ENCODE assay signal across 21 cellular contexts in the genomic region with DNA sequence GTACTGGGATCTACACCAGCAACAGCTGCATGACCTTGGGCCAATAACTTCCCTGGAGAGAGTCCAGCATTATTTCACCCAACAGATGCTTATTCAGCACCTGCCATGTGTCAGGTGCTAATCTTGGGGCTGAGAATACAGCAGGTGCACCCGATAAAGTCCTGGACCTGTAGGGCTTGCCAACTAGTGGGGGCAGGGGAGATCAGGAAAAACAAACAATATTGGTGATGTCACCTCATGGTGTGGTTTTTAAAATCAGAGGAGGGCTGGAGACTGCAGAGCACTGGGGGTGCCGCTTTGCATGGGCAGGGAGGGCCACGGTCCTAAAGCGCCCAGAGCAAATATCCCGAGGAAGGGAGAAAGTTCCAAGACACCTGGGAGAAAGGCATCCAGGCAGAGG.
"Had no signal": no experiment of that assay in that cellular context is flagged by ENCODE, and none has a peak within 500 bp of the region (broad histone marks: within the 10 kb centered on the region; RNA-seq: fewer than 3 reads in every experiment).

No MANE protein-coding gene starts in this region.

- H3K4me3 Mint-ChIP-seq: naive thymus-derived CD4-positive, alpha-beta T cell had no signal

- H3K27ac Mint-ChIP-seq: naive thymus-derived CD4-positive, alpha-beta T cell; progenitor cell of endocrine pancreas had no signal

- H3K27ac ChIP-seq: epithelial cell of prostate, esophagus muscularis mucosa, gastrocnemius medialis, heart right ventricle, ovary, stomach, thoracic aorta, transverse colon had no signal

- H3K9me3 ChIP-seq: esophagus muscularis mucosa, gastrocnemius medialis, heart right ventricle, ovary, stomach, thoracic aorta, transverse colon had no signal

- FAIRE-seq: endometrium, islet of Langerhans had no signal

- H3K4me3 ChIP-seq: esophagus muscularis mucosa, gastrocnemius medialis, heart right ventricle, ovary, stomach, thoracic aorta, transverse colon had no signal

- ATAC-seq: gastrocnemius medialis; heart right ventricle; naive thymus-derived CD4-positive, alpha-beta T cell had no signal

- H3K36me3 Mint-ChIP-seq: naive thymus-derived CD4-positive, alpha-beta T cell had no signal

- H3K27me3 ChIP-seq: ovary had no signal

- DNase-seq: effector memory CD4-positive, alpha-beta T cell; gastrocnemius medialis; heart right ventricle; hypothalamus; kidney glomerular epithelial cell; mesendoderm; naive thymus-derived CD4-positive, alpha-beta T cell; nucleus accumbens; ovary; stimulated activated CD4-positive, alpha-beta T cell treated with anti-CD3 and anti-CD28 coated beads, Interleukin-2, amount 100 ng/mL, for 24 hours; stimulated activated CD4-positive, alpha-beta T cell treated with anti-CD3 and anti-CD28 coated beads, Interleukin-4, amount 100 ng/mL, for 4 hours; stimulated activated naive CD4-positive, alpha-beta T cell; stomach; substantia nigra; transverse colon had no signal

- H3K4me1 Mint-ChIP-seq: naive thymus-derived CD4-positive, alpha-beta T cell had no signal

- H3K36me3 ChIP-seq: esophagus muscularis mucosa, gastrocnemius medialis, heart right ventricle, ovary, stomach, thoracic aorta, transverse colon had no signal

- H3K4me1 ChIP-seq: esophagus muscularis mucosa, gastrocnemius medialis, heart right ventricle, stomach, transverse colon had no signal
